ENCODE assay signal across 8 cellular contexts in the genomic region with DNA sequence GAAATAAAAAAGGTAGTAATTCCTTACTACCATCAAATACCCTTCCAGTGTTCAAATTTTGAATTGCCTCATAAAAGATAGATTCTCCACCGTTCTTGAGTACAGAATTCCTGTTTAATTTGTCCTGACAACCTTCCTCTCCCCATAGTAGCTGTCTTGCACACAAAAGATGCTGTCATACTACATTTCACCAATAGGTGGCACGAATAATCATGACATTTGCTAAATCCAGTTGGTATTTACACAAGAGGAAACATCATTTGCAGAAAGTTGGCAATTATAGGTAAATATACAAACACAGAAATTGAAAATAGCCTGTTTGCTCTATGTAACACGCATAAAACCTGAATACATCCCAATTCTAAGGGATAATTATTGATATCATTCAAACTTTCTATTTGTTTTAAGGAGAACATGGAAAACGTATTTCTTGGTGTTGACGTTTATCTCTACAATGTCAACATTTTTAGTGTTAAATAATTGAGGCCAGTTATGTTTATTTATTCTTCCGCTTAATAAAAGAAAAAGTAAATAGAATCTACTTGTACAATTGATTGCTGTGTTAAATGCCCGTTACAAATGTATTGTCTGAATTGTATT. TPM values are rescaled to one million over a fixed set of nuclear protein-coding genes. Genes with fewer than 3 reads are reported as not detected.
A peak's percentile ranks its signal among the peaks of the same experiment; 100 is the strongest.
DNase-seq lines count a peak whose midpoint lies in the region; ATAC-seq, FAIRE-seq and TF ChIP-seq lines count a peak whose summit lies in the region.

No MANE protein-coding gene starts in this region.

- H3K4me3 ChIP-seq in cardiac fibroblast (replicated peaks in 1 of 2; ENCODE audit: low read depth in 2 of 2, low read length in 2 of 2) = no peak overlapping the region
- H3K4me3 ChIP-seq in lower lobe of right lung = no peak overlapping the region

- TF ChIP-seq CTCF in cardiac fibroblast (IDR thresholded peaks at IDR 0.05; ENCODE audit: low read depth, low read length) = peak; percentile 76
- TF ChIP-seq CTCF in lower lobe of right lung (IDR thresholded peaks at IDR 0.05) = peak; percentile 68

- no peaks in the 10 kb centered on the region for H3K9me3 ChIP-seq in lower lobe of right lung

- no peaks in the 10 kb centered on the region for H3K36me3 ChIP-seq in lower lobe of right lung

- no peaks in the 10 kb centered on the region for H3K27me3 ChIP-seq in lower lobe of right lung (ENCODE audit: low read depth)

- DNase-seq in GM04504 (ENCODE audit: low read depth) (peak; percentile 24), NCI-H774 (lab: John Stamatoyannopoulos, UW) (peak; percentile 70), cardiac fibroblast (ENCODE audit: low read depth in 2 of 2) (peak; percentile 83 to 87), lower lobe of right lung (no peak)
- no peak for DNase-seq in stimulated activated CD4-positive, alpha-beta T cell treated with anti-CD3 and anti-CD28 coated beads, Interleukin-15, amount 100 ng/mL, for 24 hours

- H3K4me1 ChIP-seq in lower lobe of right lung = no peaks in the 10 kb centered on the region

- intact Hi-C loops in lower lobe of right lung (cut with DNase I) = no loop called here

- ATAC-seq in HG03280 (IDR thresholded peaks at IDR 0.05; ENCODE audit: unreplicated experiment) = peak; percentile 48
- peak in 1 of 2 donors; percentile 51 for ATAC-seq in lower lobe of right lung
- no peak for ATAC-seq in GM19452 (IDR thresholded peaks at IDR 0.05; ENCODE audit: unreplicated experiment)

- peak; percentile 95 for FAIRE-seq in A204.1 (lab: Jason Lieb, UNC)

- no peak overlapping the region for H3K27ac ChIP-seq in lower lobe of right lung

RNA-seq across cellular contexts. Expression of a gene that starts 58.3 kb away (rescaled TPM):
- total RNA-seq in lower lobe of right lung = 1.6 TPM

Comparison
In these comparisons a context has a peak if more than half of its experiments do, and no peak if none do; other contexts are left out.
1. DNase-seq: peak in GM04504 (single experiment), NCI-H774 (single experiment) and cardiac fibroblast (2 of 2); none in lower lobe of right lung (single experiment) and stimulated activated CD4-positive, alpha-beta T cell treated with anti-CD3 and anti-CD28 coated beads, Interleukin-15, amount 100 ng/mL, for 24 hours (single experiment).